Comparison of ENCODE assay signal across 15 cellular contexts in the genomic region with DNA sequence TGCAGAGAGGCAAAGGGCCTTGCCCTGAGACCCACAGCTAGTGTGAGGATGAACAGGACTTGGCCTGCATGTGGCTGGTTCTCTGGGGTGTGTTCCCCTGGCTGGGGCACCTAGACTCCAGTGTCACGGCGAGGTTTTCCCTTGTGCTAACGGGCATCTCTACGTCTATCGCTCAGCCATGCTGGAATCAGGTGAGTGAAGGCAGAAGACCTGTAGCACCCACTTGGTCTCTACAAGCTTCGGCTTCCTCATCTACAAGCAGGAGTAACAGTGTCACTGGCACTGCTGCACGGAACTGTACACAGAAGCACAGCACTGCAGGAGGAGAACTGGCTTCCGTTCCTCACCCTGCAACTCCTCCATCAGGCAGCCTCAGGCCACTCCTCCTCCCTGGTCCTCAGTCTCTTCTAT. TPM values are rescaled to one million over a fixed set of nuclear protein-coding genes. Genes with fewer than 3 reads are reported as not detected.
A peak's percentile ranks its signal among the peaks of the same experiment; 100 is the strongest.
DNase-seq lines count a peak whose midpoint lies in the region; ATAC-seq and TF ChIP-seq lines count a peak whose summit lies in the region.
"Had no signal": no experiment of that assay in that cellular context is flagged by ENCODE, and none has a peak within 500 bp of the region (broad histone marks: within the 10 kb centered on the region; RNA-seq: fewer than 3 reads in every experiment).

No MANE protein-coding gene starts in this region.

- peak overlapping the region in 1 of 3 donors; percentile 50 for H3K9ac ChIP-seq in skeletal muscle tissue (ENCODE audit: low read depth in 1 of 3, low read length in 3 of 3)

- H3K27ac Mint-ChIP-seq in chondrocyte (ENCODE audit: unreplicated experiment) (no peak overlapping the region), immature natural killer cell (peak overlapping the region in 3 of 6 donors; percentile 4 to 67 (median 49))
- H3K27ac Mint-ChIP-seq: activated naive CD8-positive, alpha-beta T cell treated with anti-CD3 and anti-CD28 coated beads, Interleukin-2, amount 50 U/mL, for 24 hours had no signal

- peaks cover 32% of the 10 kb centered on the region for H3K4me1 Mint-ChIP-seq in chondrocyte (ENCODE audit: low read depth)
- H3K4me1 Mint-ChIP-seq in immature natural killer cell: peaks cover 14 to 16% of the 10 kb centered on the region in 2 donors
- H3K4me1 Mint-ChIP-seq in activated T-cell treated with anti-CD3 and anti-CD28 coated beads, Interleukin-2, amount 50 U/mL, for 4 hours (ENCODE audit: low read depth): no peaks in the 10 kb centered on the region
- H3K4me1 Mint-ChIP-seq: activated naive CD8-positive, alpha-beta T cell treated with anti-CD3 and anti-CD28 coated beads, Interleukin-2, amount 50 U/mL, for 24 hours had no signal

- H3K36me3 ChIP-seq in ACC112 (ENCODE audit: insufficient read depth, low read length): no peaks in the 10 kb centered on the region
- peaks cover 14 to 29% (median 26%) of the 10 kb centered on the region in 3 donors for H3K36me3 ChIP-seq in skeletal muscle tissue (ENCODE audit: control insufficient read depth in 3 of 3, insufficient read depth in 3 of 3, low read length in 3 of 3)

- H3K79me2 ChIP-seq in ACC112 (ENCODE audit: control insufficient read depth, insufficient read depth, low read length, unreplicated experiment): no peaks in the 10 kb centered on the region

- no peak overlapping the region for H3K4me3 Mint-ChIP-seq in chondrocyte (ENCODE audit: unreplicated experiment)
- no peak overlapping the region for H3K4me3 Mint-ChIP-seq in immature natural killer cell
- H3K4me3 Mint-ChIP-seq in activated T-cell treated with anti-CD3 and anti-CD28 coated beads, Interleukin-2, amount 50 U/mL, for 4 hours: no peak overlapping the region
- H3K4me3 Mint-ChIP-seq: activated naive CD8-positive, alpha-beta T cell treated with anti-CD3 and anti-CD28 coated beads, Interleukin-2, amount 50 U/mL, for 24 hours had no signal

- ATAC-seq in activated T-cell treated with anti-CD3 and anti-CD28 coated beads, Interleukin-2, amount 50 U/mL, for 4 hours: no peak
- ATAC-seq: activated naive CD8-positive, alpha-beta T cell treated with anti-CD3 and anti-CD28 coated beads, Interleukin-2, amount 50 U/mL, for 24 hours had no signal

- H3K4me3 ChIP-seq in ACC112 (ENCODE audit: low read depth, low read length): no peak overlapping the region
- H3K4me3 ChIP-seq in skeletal muscle tissue (ENCODE audit: low read length in 3 of 3): no peak overlapping the region

- H2AFZ ChIP-seq in ACC112 (ENCODE audit: low read length, unreplicated experiment): no peak overlapping the region

- DNase-seq in chondrocyte (ENCODE audit: low spot score) (peak; percentile 67), islet precursor cell (peak; percentile 40), SIG-M5 treated with dmso at 0.1 percent for 504 hours (lab: John Stamatoyannopoulos, UW; ENCODE audit: unreplicated experiment) (no peak), immature natural killer cell (no peak), UCSD-AML1 (lab: John Stamatoyannopoulos, UW; ENCODE audit: unreplicated experiment) (no peak)
- DNase-seq in activated T-cell treated with anti-CD3 and anti-CD28 coated beads, Interleukin-2, amount 50 U/mL, for 4 hours: no peak
- DNase-seq: activated CD4-positive, alpha-beta T cell treated with anti-CD3 and anti-CD28 coated beads for 1 hour; activated naive CD8-positive, alpha-beta T cell treated with anti-CD3 and anti-CD28 coated beads, Interleukin-2, amount 50 U/mL, for 24 hours; activated T-cell treated with anti-CD3 and anti-CD28 coated beads for 4 hours; GF-D8; IMR-90; NCI-H1092 treated with DMSO at 0.1 percent for 48 hours had no signal

- H3K36me3 Mint-ChIP-seq in chondrocyte (ENCODE audit: low read depth) (peaks cover 4% of the 10 kb centered on the region), immature natural killer cell (peaks cover 7 to 31% (median 12%) of the 10 kb centered on the region in 3 donors)
- H3K36me3 Mint-ChIP-seq in activated T-cell treated with anti-CD3 and anti-CD28 coated beads, Interleukin-2, amount 50 U/mL, for 4 hours (ENCODE audit: insufficient read depth): peaks cover 13% of the 10 kb centered on the region

- no peak for TF ChIP-seq CTCF in chondrocyte (IDR thresholded peaks at IDR 0.05)

- no peaks in the 10 kb centered on the region for H3K9me3 ChIP-seq in skeletal muscle tissue (ENCODE audit: control insufficient read depth in 3 of 3, low read length in 3 of 3)

- H3K27me3 ChIP-seq in ACC112 (ENCODE audit: insufficient read depth, low read length) (no peaks in the 10 kb centered on the region), skeletal muscle tissue (ENCODE audit: control insufficient read depth in 3 of 3, insufficient read depth in 3 of 3, low read length in 3 of 3) (no peaks in the 10 kb centered on the region)

- H3K9me3 Mint-ChIP-seq in chondrocyte (ENCODE audit: low read depth): no peaks in the 10 kb centered on the region
- no peaks in the 10 kb centered on the region for H3K9me3 Mint-ChIP-seq in immature natural killer cell
- no peaks in the 10 kb centered on the region for H3K9me3 Mint-ChIP-seq in activated T-cell treated with anti-CD3 and anti-CD28 coated beads, Interleukin-2, amount 50 U/mL, for 4 hours
- H3K9me3 Mint-ChIP-seq: activated naive CD8-positive, alpha-beta T cell treated with anti-CD3 and anti-CD28 coated beads, Interleukin-2, amount 50 U/mL, for 24 hours had no signal

- H3K4me1 ChIP-seq in ACC112 (ENCODE audit: control insufficient read depth, insufficient read depth, low read length, unreplicated experiment) (peaks cover 32% of the 10 kb centered on the region), skeletal muscle tissue (ENCODE audit: control insufficient read depth in 3 of 3, insufficient read depth in 3 of 3, low read length in 3 of 3) (peaks cover 66 to 88% (median 86%) of the 10 kb centered on the region in 3 donors)

- H3K27me3 Mint-ChIP-seq in chondrocyte (ENCODE audit: low read depth) (no peaks in the 10 kb centered on the region), immature natural killer cell (ENCODE audit: low read depth in 3 of 3) (no peaks in the 10 kb centered on the region)
- no peaks in the 10 kb centered on the region for H3K27me3 Mint-ChIP-seq in activated T-cell treated with anti-CD3 and anti-CD28 coated beads, Interleukin-2, amount 50 U/mL, for 4 hours (ENCODE audit: low read depth)
- H3K27me3 Mint-ChIP-seq: activated naive CD8-positive, alpha-beta T cell treated with anti-CD3 and anti-CD28 coated beads, Interleukin-2, amount 50 U/mL, for 24 hours had no signal

- peak overlapping the region; percentile 96; the same call in 1 of the 2 replicates for H3K27ac ChIP-seq in ACC112 (ENCODE audit: low read depth, low read length)
- peak overlapping the region; percentile 82 for H3K27ac ChIP-seq in skeletal muscle tissue (ENCODE audit: low read depth, low read length)

RNA-seq across cellular contexts. Expression of a gene that starts 30.6 kb away (rescaled TPM):
- total RNA-seq in chondrocyte: 24.6 to 33.8 TPM (median 33.2 TPM) in 3 replicates
- total RNA-seq in skeletal muscle tissue: 10.4 TPM
- polyA plus RNA-seq in immature natural killer cell: 10 to 100 TPM; 19.2 to 31.1 (median 25.3) TPM
- 1 to 10 TPM; 6.0 to 6.7 (median 6.3) TPM for total RNA-seq in activated T-cell treated with anti-CD3 and anti-CD28 coated beads, Interleukin-2, amount 50 U/mL, for 4 hours

RNA-seq across cellular contexts. Expression of a gene that starts 46.7 kb away (rescaled TPM):
- total RNA-seq in chondrocyte (10.9 to 12.8 TPM (median 12.6 TPM) in 3 replicates), skeletal muscle tissue (0.52 TPM)
- polyA plus RNA-seq in immature natural killer cell: not detected
- total RNA-seq in activated T-cell treated with anti-CD3 and anti-CD28 coated beads, Interleukin-2, amount 50 U/mL, for 4 hours: under 1 TPM in 2 of 3 donors, not detected in 1; 0.03 to 0.05 TPM
- total RNA-seq: A673 had no signal

Comparison
In these comparisons a context has a peak if more than half of its experiments do, and no peak if none do; other contexts are left out.
1. DNase-seq: peak in chondrocyte (single experiment) and islet precursor cell (single experiment); none in SIG-M5 treated with dmso at 0.1 percent for 504 hours (single experiment), immature natural killer cell (0 of 3), UCSD-AML1 (single experiment) and activated T-cell treated with anti-CD3 and anti-CD28 coated beads, Interleukin-2, amount 50 U/mL, for 4 hours (single experiment).